In the genomic region with DNA sequence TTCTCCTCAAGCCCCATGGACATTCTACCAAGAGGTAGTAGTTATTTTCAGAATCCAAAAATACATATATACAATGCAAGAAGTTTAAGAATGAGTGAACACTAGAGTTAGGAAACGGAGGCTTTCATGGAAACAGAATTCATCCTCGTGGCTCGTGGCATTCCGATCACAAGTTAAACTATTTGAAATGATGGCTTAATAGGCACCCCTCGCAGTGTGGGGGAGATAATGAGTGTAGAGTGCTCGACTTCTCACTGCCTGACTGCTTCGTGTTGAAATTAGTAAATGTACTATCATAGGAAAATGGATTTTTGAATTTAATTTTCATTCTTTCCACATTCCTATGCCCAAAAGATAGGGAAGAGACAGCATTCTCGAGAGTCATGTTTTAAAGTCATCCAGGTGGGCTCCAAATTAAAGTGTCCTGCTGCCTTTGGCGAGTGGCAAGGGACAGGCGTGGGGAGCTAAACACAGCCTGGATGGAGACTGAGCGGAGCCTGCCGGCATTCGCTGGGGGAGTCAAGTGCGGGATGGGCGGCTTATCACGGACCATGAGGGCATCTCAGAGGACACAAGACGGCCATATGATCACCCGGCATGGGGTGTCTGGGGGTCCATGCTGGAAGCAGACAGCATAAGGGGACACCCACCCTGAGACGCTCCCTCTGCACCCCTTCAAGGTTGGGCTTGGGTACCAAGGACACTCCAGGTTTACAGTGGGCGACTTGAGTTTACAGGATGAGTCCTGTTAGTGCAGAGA, we compare ENCODE assay signal across 23 cellular contexts.
DNase-seq lines count a peak whose midpoint lies in the region; ATAC-seq lines count a peak whose summit lies in the region.
"Had no signal": no experiment of that assay in that cellular context is flagged by ENCODE, and none has a peak within 500 bp of the region (broad histone marks: within the 10 kb centered on the region; RNA-seq: fewer than 3 reads in every experiment).

No MANE protein-coding gene starts in this region.

- peak; percentile 25 for DNase-seq in activated CD8-positive, alpha-beta memory T cell treated with anti-CD3 and anti-CD28 coated beads, Interleukin-2, amount 50 U/mL, for 48 hours
- peak; percentile 34 for DNase-seq in islet precursor cell
- DNase-seq in putamen (ENCODE audit: low spot score), result peak; percentile 57
- DNase-seq in ureter (ENCODE audit: low spot score), result peak; percentile 31
- no peak for DNase-seq in D341Med (ENCODE audit: low spot score)
- DNase-seq in SIG-M5 (lab: John Stamatoyannopoulos, UW), result no peak
- DNase-seq: CD4-positive, alpha-beta T cell; COR-L47; DND-41; GOT3; HCEC 1CT; KG1; NCI-H1092 treated with DMSO at 0.1 percent for 48 hours; NCI-H1436 treated with DMSO at 0.1 percent for 48 hours; NCI-H1930; NCI-H226; NCI-H510A treated with DMSO at 0.1 percent for 48 hours; NCI-H748 treated with DMSO at 0.1 percent for 48 hours; PC-9; RPMI8226; SHP77 treated with DMSO at 0.1 percent for 48 hours had no signal

- no peak for ATAC-seq in HG03354 (IDR thresholded peaks at IDR 0.05; ENCODE audit: poor library complexity, severe bottlenecking, unreplicated experiment)
- ATAC-seq: GM12878 had no signal

Comparison
In these comparisons a context has a peak if more than half of its experiments do, and no peak if none do; other contexts are left out.
1. DNase-seq: peak in activated CD8-positive, alpha-beta memory T cell treated with anti-CD3 and anti-CD28 coated beads, Interleukin-2, amount 50 U/mL, for 48 hours (single experiment), islet precursor cell (single experiment), putamen (single experiment) and ureter (single experiment); none in D341Med (single experiment) and SIG-M5 (single experiment).